ENCODE assay signal across 8 cellular contexts in the genomic region with DNA sequence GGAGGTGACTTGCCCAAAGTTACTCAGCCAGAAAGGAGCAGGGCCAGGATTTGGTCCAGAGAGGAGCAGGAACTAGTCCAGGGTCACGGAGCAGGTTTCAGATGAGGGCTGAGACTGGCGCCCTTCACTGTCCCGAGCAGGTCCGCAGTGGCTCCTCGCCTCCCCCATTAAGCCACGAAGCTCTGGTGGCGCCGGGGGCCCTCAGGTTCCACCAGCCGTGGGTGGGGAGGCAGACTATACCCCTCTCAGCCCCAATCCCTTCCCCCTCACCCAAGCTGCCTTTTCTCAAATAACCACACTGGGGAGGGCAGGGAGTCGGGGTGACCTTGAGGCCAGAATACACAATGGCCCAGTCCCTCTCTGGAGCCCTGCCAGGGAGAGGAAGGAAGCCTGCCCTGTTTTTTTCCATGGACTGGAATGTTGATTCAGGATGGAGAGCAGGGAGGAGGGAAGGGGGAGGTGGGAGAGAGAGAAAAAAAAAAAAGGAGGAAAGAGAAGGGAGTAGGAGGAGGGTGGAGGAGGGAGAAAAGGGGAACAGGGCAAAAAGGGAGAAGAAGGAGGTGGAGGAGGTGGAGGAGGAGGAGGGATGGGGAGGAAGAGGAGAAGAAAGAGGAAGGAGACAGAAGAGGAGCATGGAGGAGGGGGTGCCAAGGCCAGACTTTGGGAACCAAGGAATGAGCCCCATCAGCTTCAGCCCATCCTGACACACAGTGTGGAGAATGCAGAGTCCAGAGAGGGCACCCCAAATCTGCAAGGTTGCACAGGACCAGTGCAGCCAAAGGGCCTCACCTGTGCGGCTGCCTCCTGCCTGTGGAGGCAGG. TPM values are rescaled to one million over a fixed set of nuclear protein-coding genes. Genes with fewer than 3 reads are reported as not detected.
DNase-seq lines count a peak whose midpoint lies in the region; TF ChIP-seq lines count a peak whose summit lies in the region.

No MANE protein-coding gene starts in this region.

- H3K27ac ChIP-seq in HUES6 (ENCODE audit: low read depth, low read length) (peak overlapping the region; percentile 89; the same call in 1 of the 2 replicates), brain microvascular endothelial cell (no peak overlapping the region), suprapubic skin (peak overlapping the region; percentile 68)

- no peak for TF ChIP-seq EP300 in suprapubic skin (IDR thresholded peaks at IDR 0.05)

- no peaks in the 10 kb centered on the region for H3K27me3 ChIP-seq in HUES6 (ENCODE audit: control insufficient read depth, insufficient read depth, low read length)
- no peaks in the 10 kb centered on the region for H3K27me3 ChIP-seq in brain microvascular endothelial cell (replicated peaks)
- no peaks in the 10 kb centered on the region for H3K27me3 ChIP-seq in suprapubic skin

- H3K4me1 ChIP-seq in HUES6 (ENCODE audit: control insufficient read depth, insufficient read depth, low read length) (peaks cover 15% of the 10 kb centered on the region), suprapubic skin (peaks cover 24% of the 10 kb centered on the region)

- no peak for TF ChIP-seq CTCF in brain microvascular endothelial cell (IDR thresholded peaks at IDR 0.05; ENCODE audit: low read depth, low read length, missing control alignments)
- TF ChIP-seq CTCF in suprapubic skin (IDR thresholded peaks at IDR 0.05), result no peak

- 50% methylated on average over 11 of the region's 11 CpGs for WGBS in suprapubic skin

- peak overlapping the region; percentile 79 for H3K9ac ChIP-seq in HUES6 (ENCODE audit: low read length)

- no peaks in the 10 kb centered on the region for H3K36me3 ChIP-seq in HUES6 (ENCODE audit: control insufficient read depth, insufficient read depth, low read length)
- no peaks in the 10 kb centered on the region for H3K36me3 ChIP-seq in brain microvascular endothelial cell (replicated peaks)
- H3K36me3 ChIP-seq in suprapubic skin, result no peaks in the 10 kb centered on the region

- H3K9me3 ChIP-seq in HUES6 (ENCODE audit: control insufficient read depth, insufficient read depth, low read depth, low read length) (peaks cover 17% of the 10 kb centered on the region), suprapubic skin (no peaks in the 10 kb centered on the region)

- DNase-seq in brain microvascular endothelial cell (no peak), kidney glomerular epithelial cell (lab: John Stamatoyannopoulos, UW) (peak; percentile 48), suprapubic skin (ENCODE audit: low spot score in 2 of 2) (no peak), NCI-H2081 treated with DMSO at 0.1 percent for 48 hours (lab: John Stamatoyannopoulos, UW) (no peak), NCI-H1105 (lab: John Stamatoyannopoulos, UW) (no peak), NCI-H187 treated with DMSO at 0.1 percent for 48 hours (lab: John Stamatoyannopoulos, UW) (no peak)
- DNase-seq in stimulated activated CD4-positive, alpha-beta T cell treated with anti-CD3 and anti-CD28 coated beads, Interleukin-1b, Interleukin-23, amount 100 ng/mL, for 48 hours, result no peak

- H3K4me3 ChIP-seq in HUES6 (ENCODE audit: low read depth, low read length), result peak overlapping the region; percentile 33; the same call in 1 of the 2 replicates
- peak overlapping the region; percentile 5 for H3K4me3 ChIP-seq in brain microvascular endothelial cell (ENCODE audit: low read depth, low read length)
- no peak overlapping the region for H3K4me3 ChIP-seq in suprapubic skin

- TF ChIP-seq POLR2A in suprapubic skin (IDR thresholded peaks at IDR 0.05), result no peak

- in situ Hi-C loops in brain microvascular endothelial cell (cut with HindIII; ENCODE audit: low pct_ligation_motif_present, low sequenced_read_pairs), result no loop called here

RNA-seq across cellular contexts. Expression of a gene that starts 19.7 kb away (rescaled TPM):
- total RNA-seq in suprapubic skin, result not detected

RNA-seq across cellular contexts. Expression of a gene that starts 29.9 kb away (rescaled TPM):
- 10 to 100 TPM; 13.9 to 29.1 (median 17.9) TPM for total RNA-seq in suprapubic skin

RNA-seq across cellular contexts. Expression of a gene that starts 47.4 kb away (rescaled TPM):
- total RNA-seq in suprapubic skin, result 10 to 100 TPM in 1 of 4 donors, 1 to 10 TPM in 3; 5.7 to 11.7 (median 8.4) TPM

RNA-seq across cellular contexts. Expression of a gene that starts 59.0 kb away (rescaled TPM):
- total RNA-seq in suprapubic skin, result 10 to 100 TPM; 60.4 to 94.4 (median 65.7) TPM
